ENCODE assay signal across 19 cellular contexts in genomic region chr6:84057908-84058307, GRCh38. TPM values are rescaled to one million over a fixed set of nuclear protein-coding genes. Genes with fewer than 3 reads are reported as not detected.
"Had no signal": no experiment of that assay in that cellular context is flagged by ENCODE, and none has a peak within 500 bp of the region (broad histone marks: within the 10 kb centered on the region; RNA-seq: fewer than 3 reads in every experiment).

No MANE protein-coding gene starts in this region.

- H3K9me3 ChIP-seq: MG63, SJSA1 had no signal

- H3K4me3 ChIP-seq: MG63, SJSA1, SK-N-MC had no signal

- H3K4me1 ChIP-seq: SJSA1 had no signal

- H3K27me3 ChIP-seq: MG63, SJSA1 had no signal

- DNase-seq: IMR-90, Karpas-422, KG1, MG63, NCI-H1105, NCI-H1417, NCI-H1436 treated with DMSO at 0.1 percent for 48 hours, NCI-H1694, NCI-H187 treated with DMSO at 0.1 percent for 48 hours, NCI-H2029 treated with DMSO at 0.1 percent for 48 hours, NCI-H2227 treated with DMSO at 0.1 percent for 48 hours, NCI-H510A, NCI-H526 treated with DMSO at 0.1 percent for 48 hours, NCI-H748 treated with DMSO at 0.1 percent for 48 hours, Right ventricle myocardium superior, RPMI8226, SIG-M5 had no signal

- H3K36me3 ChIP-seq: MG63, SJSA1 had no signal

- H3K27ac ChIP-seq: SJSA1, SK-N-MC had no signal

RNA-seq across cellular contexts. Expression of gene MRAP2, which starts 24.3 kb away (rescaled TPM):
- total RNA-seq: IMR-90, SJSA1 had no signal
